Comparison of ENCODE assay signal across 30 cellular contexts in the genomic region with DNA sequence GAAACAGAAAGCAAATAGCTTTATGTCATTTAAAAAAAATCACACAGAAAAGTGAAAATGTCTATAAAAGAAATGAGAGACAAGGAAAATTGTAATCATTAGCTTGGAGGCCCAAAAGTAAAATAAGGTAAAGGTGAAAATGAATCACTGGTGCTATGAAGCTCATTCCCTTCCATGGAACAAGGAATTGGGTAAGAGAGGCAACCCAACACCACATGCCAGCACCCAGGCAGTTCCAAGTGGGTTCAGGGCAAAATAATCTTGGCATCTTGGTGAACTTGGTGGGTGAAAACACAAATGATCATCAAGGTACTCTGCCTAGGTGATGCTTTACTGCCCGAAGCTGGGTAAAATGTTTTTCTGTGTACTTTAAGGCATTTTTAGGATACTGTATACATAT. TPM values are rescaled to one million over a fixed set of nuclear protein-coding genes. Genes with fewer than 3 reads are reported as not detected.
"Had no signal": no experiment of that assay in that cellular context is flagged by ENCODE, and none has a peak within 500 bp of the region (broad histone marks: within the 10 kb centered on the region; RNA-seq: fewer than 3 reads in every experiment).

No MANE protein-coding gene starts in this region.

- H3K4me3 ChIP-seq: stomach, suprapubic skin, testis, thoracic aorta, thyroid gland, tibial artery, tibial nerve, transverse colon, upper lobe of left lung, upper lobe of right lung, uterus, vagina had no signal

- H3K9me3 ChIP-seq: stomach, suprapubic skin, testis, thoracic aorta, thyroid gland, tibial artery, tibial nerve, transverse colon, upper lobe of left lung, upper lobe of right lung, uterus, vagina had no signal

- H3K27me3 ChIP-seq: stomach, suprapubic skin, testis, thyroid gland, tibial nerve, transverse colon, upper lobe of left lung, upper lobe of right lung, uterus, vagina had no signal

- H3K27ac ChIP-seq: stomach, suprapubic skin, testis, thoracic aorta, thyroid gland, tibial artery, tibial nerve, transverse colon, upper lobe of left lung, upper lobe of right lung, uterus, vagina had no signal

- H3K4me1 ChIP-seq: suprapubic skin, thyroid gland, tibial artery, tibial nerve, transverse colon, upper lobe of right lung, uterus, vagina had no signal

- DNase-seq: stimulated activated CD4-positive, alpha-beta T cell treated with anti-CD3 and anti-CD28 coated beads, Interleukin-2, amount 100 ng/mL, for 48 hours; stimulated activated CD4-positive, alpha-beta T cell treated with anti-CD3 and anti-CD28 coated beads, Interleukin-4, amount 100 ng/mL, for 1 hour; stimulated activated CD4-positive, alpha-beta T cell treated with anti-CD3 and anti-CD28 coated beads, Interleukin-4, amount 100 ng/mL, for 24 hours; stimulated activated CD4-positive, alpha-beta T cell treated with anti-CD3 and anti-CD28 coated beads, Interleukin-4, amount 100 ng/mL, for 4 hours; stimulated activated CD8-positive, alpha-beta memory T cell treated with anti-CD3 and anti-CD28 coated beads, Interleukin-4, amount 100 ng/mL, for 48 hours; stimulated activated naive B cell treated with anti-CD40 and anti-IgM and Interleukin-4, amounts not matched to agents 10 μg/mL and 1 μg/mL and 100 μg/mL, for 72 hours; stimulated activated naive CD4-positive, alpha-beta T cell; stimulated activated naive CD4-positive, alpha-beta T cell treated with Interleukin-2 at 50 U/mL for 16 hours; stimulated activated naive CD8-positive, alpha-beta T cell treated with anti-CD3 and anti-CD28 coated beads, Interleukin-15, amount 100 ng/mL, for 72 hours; stimulated activated naive CD8-positive, alpha-beta T cell treated with anti-CD3 and anti-CD28 coated beads, Interleukin-15, Interleukin-2, amounts not matched to agents 100 U/mL and 50 U/mL, for 24 hours; stomach; substantia nigra; testis; thyroid gland; tibial artery; transverse colon; trophoblast cell; upper lobe of left lung; upper lobe of right lung; uterus had no signal

- ATAC-seq: stimulated activated effector memory CD8-positive, alpha-beta T cell treated with anti-CD3 and anti-CD28 coated beads, Interleukin-12 subunit alpha, Interleukin-12 subunit beta, amount 100 ng/mL, for 72 hours; stimulated activated memory B cell treated with anti-CD40 and anti-IgM and Interleukin-4, amounts not matched to agents 10 μg/mL and 1 μg/mL and 100 μg/mL, for 72 hours; stimulated activated naive B cell treated with anti-CD40 and anti-IgM and Interleukin-4, amounts not matched to agents 10 μg/mL and 1 μg/mL and 100 μg/mL, for 72 hours; stimulated activated naive CD8-positive, alpha-beta T cell treated with anti-CD3 and anti-CD28 coated beads, Interleukin-15, amount 100 ng/mL, for 72 hours; stimulated activated naive CD8-positive, alpha-beta T cell treated with anti-CD3 and anti-CD28 coated beads, Interleukin-15, Interleukin-2, amounts not matched to agents 100 U/mL and 50 U/mL, for 24 hours; upper lobe of right lung had no signal

- H3K36me3 ChIP-seq: stomach, suprapubic skin, thoracic aorta, thyroid gland, tibial artery, tibial nerve, transverse colon, upper lobe of left lung, upper lobe of right lung, uterus, vagina had no signal

RNA-seq across cellular contexts. Expression of a gene that starts 16.7 kb away (rescaled TPM):
- total RNA-seq: stomach, subcutaneous adipose tissue, suprapubic skin, temporal lobe, testis, thoracic aorta, tibial nerve, transverse colon, upper lobe of left lung, upper lobe of right lung, ureter, urinary bladder, uterus, vagina had no signal
- polyA plus RNA-seq: stomach, urinary bladder had no signal
